21 cellular contexts compared by ENCODE assay signal in genomic region chr2:3428577-3428976, GRCh38.
"Had no signal": no experiment of that assay in that cellular context is flagged by ENCODE, and none has a peak within 500 bp of the region (broad histone marks: within the 10 kb centered on the region; RNA-seq: fewer than 3 reads in every experiment).

No MANE protein-coding gene starts in this region.

- H3K9ac ChIP-seq: SK-N-SH had no signal

- H3K9me3 Mint-ChIP-seq: activated T-helper 2 cell treated with anti-CD3 and anti-CD28 coated beads, Interferon-gamma antibody, Interleukin-2, Interleukin-4, amounts not matched to agents 10 μg/mL and 5 μg/mL and 100 μg/mL, durations not matched to agents 14 hours and 24 hours and 36 hours; naive B cell had no signal

- DNase-seq: activated CD4-positive, alpha-beta T cell treated with anti-CD3 and anti-CD28 coated beads, Interleukin-2, amount 50 U/mL, for 1 hour; activated CD4-positive, CD25-positive, alpha-beta regulatory T cell; activated naive CD4-positive, alpha-beta T cell treated with Interleukin-2 at 50 U/mL for 16 hours; aorta; effector CD4-positive, alpha-beta T cell; heart right ventricle; left ventricle myocardium inferior; mucosa of descending colon; naive B cell; posterior cingulate gyrus; SK-N-SH; stimulated activated naive CD4-positive, alpha-beta T cell; substantia nigra; T-helper 9 cell; tibial artery had no signal

- H3K4me3 Mint-ChIP-seq: naive B cell had no signal

- H3K4me3 ChIP-seq: breast epithelium, esophagus muscularis mucosa, gastroesophageal sphincter, heart right ventricle, left ventricle myocardium inferior, mucosa of descending colon, tibial artery had no signal

- H3K27me3 Mint-ChIP-seq: naive B cell had no signal

- H3K27ac Mint-ChIP-seq: activated T-helper 2 cell treated with anti-CD3 and anti-CD28 coated beads, Interferon-gamma antibody, Interleukin-2, Interleukin-4, amounts not matched to agents 10 μg/mL and 5 μg/mL and 100 μg/mL, durations not matched to agents 14 hours and 24 hours and 36 hours had no signal

- H3K4me2 ChIP-seq: SK-N-SH had no signal

- FAIRE-seq: endothelial cell of umbilical vein had no signal

- H3K9me3 ChIP-seq: breast epithelium, esophagus muscularis mucosa, gastroesophageal sphincter, heart right ventricle, left ventricle myocardium inferior, mucosa of descending colon, neutrophil, SK-N-SH, tibial artery had no signal

- H3K4me1 ChIP-seq: breast epithelium, tibial artery had no signal

- H3K27ac ChIP-seq: breast epithelium, esophagus muscularis mucosa, gastroesophageal sphincter, heart right ventricle, left ventricle myocardium inferior, neutrophil, tibial artery had no signal

- H3K27me3 ChIP-seq: breast epithelium, esophagus muscularis mucosa, gastroesophageal sphincter, heart right ventricle, neutrophil, tibial artery had no signal

- ATAC-seq: gastroesophageal sphincter, mucosa of descending colon had no signal
